Comparison of ENCODE assay signal across 14 cellular contexts in the genomic region with DNA sequence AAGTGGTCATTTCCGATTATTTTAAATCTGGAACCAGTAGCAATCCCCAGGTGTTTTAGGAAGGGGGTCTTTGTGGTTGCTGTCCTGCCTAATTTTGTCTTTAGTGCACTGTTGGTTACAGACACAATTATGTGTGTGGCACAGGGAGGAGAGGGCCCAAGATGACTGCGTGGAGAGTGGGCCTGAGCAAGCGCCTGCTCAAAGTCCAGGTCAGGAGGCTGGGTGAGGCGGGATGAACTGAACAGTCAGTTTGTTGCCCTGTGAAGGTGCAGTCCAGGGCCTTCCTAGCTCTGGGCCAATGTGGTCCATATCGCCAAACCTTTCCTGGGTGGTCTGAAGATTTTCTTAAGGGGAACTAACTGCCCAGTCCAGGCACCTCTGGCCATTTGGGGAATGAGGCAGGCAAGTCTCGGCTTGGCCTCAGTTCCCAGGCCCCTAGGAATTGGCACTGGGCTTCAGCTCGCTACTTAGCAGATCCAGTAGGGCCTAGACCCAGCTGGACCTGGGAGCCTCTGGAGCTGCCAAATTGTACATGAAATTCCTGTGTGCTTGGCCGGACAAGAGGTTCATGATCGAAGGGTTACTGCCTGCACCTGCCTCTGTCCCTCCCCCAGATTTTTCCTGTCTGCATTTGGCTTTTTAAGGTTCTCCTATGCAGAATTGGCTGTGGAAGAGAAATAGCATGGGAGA.
"Had no signal": no experiment of that assay in that cellular context is flagged by ENCODE, and none has a peak within 500 bp of the region (broad histone marks: within the 10 kb centered on the region; RNA-seq: fewer than 3 reads in every experiment).

No MANE protein-coding gene starts in this region.

- DNase-seq: activated CD4-positive, alpha-beta T cell treated with anti-CD3 and anti-CD28 coated beads, Interleukin-2, amount 10 ng/mL, durations not matched to agents 24 days and 14 days; activated CD8-positive, alpha-beta T cell treated with anti-CD3 and anti-CD28 coated beads for 36 hours; activated naive CD4-positive, alpha-beta T cell treated with anti-CD3 and anti-CD28 coated beads for 36 hours; activated T-cell treated with anti-CD3 and anti-CD28 coated beads, Interleukin-2, amount 50 U/mL, for 24 hours; cortex of kidney; naive thymus-derived CD4-positive, alpha-beta T cell; stimulated activated CD4-positive, alpha-beta T cell treated with anti-CD3 and anti-CD28 coated beads, Interleukin-2, amount 100 ng/mL, for 24 hours; stimulated activated naive CD4-positive, alpha-beta T cell treated with Interleukin-2 at 50 U/mL for 16 hours; T1000; tibial artery had no signal

- H3K4me1 ChIP-seq: neural progenitor cell, tibial artery had no signal

- H3K4me3 ChIP-seq: neural progenitor cell, ovary, tibial artery, vagina had no signal

- H3K36me3 ChIP-seq: ovary, vagina had no signal

- H3K27ac ChIP-seq: neural progenitor cell, ovary, tibial artery, vagina had no signal

- H3K27me3 ChIP-seq: neural progenitor cell, ovary, tibial artery, vagina had no signal

- H3K9me3 ChIP-seq: ovary, tibial artery, vagina had no signal

- ATAC-seq: activated CD8-positive, alpha-beta T cell treated with anti-CD3 and anti-CD28 coated beads for 36 hours; naive thymus-derived CD4-positive, alpha-beta T cell; SK-N-SH treated with all-trans-retinoic acid at 6 μM for 48 hours had no signal
